ENCODE assay signal across 24 cellular contexts in the genomic region with DNA sequence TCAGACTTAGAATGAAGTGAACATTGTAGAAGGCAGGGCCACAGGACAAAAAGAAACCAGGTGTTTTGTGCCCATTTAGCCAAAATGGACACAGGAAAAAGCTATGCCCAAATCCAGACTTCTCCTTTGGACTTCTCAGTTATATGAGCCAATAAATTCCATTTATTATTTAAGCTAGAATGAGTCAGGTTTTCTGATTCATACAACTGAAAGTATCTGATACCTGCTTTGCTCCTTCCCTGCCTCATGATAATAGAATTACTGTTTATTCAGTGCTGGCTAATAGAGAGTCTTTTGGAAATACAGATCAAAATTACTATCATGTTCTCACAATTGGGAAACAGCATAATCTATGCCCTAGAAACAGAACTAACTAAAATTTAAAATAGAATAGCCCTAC. TPM values are rescaled to one million over a fixed set of nuclear protein-coding genes. Genes with fewer than 3 reads are reported as not detected.
DNase-seq lines count a peak whose midpoint lies in the region; ATAC-seq and TF ChIP-seq lines count a peak whose summit lies in the region.
"Had no signal": no experiment of that assay in that cellular context is flagged by ENCODE, and none has a peak within 500 bp of the region (broad histone marks: within the 10 kb centered on the region; RNA-seq: fewer than 3 reads in every experiment).

No MANE protein-coding gene starts in this region.

- H2AK9ac ChIP-seq in IMR-90 (replicated peaks; ENCODE audit: low read depth, low read length, poor library complexity), result no peak overlapping the region

- H3K36me3 ChIP-seq in GM23248 (ENCODE audit: low read depth) (no peaks in the 10 kb centered on the region), IMR-90 (ENCODE audit: control insufficient read depth, insufficient read depth, low read length) (no peaks in the 10 kb centered on the region), brain microvascular endothelial cell (replicated peaks) (no peaks in the 10 kb centered on the region), osteoblast (ENCODE audit: insufficient read depth, low read length) (no peaks in the 10 kb centered on the region)
- H3K36me3 ChIP-seq: esophagus squamous epithelium, transverse colon had no signal

- H2BK15ac ChIP-seq in IMR-90 (ENCODE audit: low read depth, low read length), result 0 out of 3 replicates have a peak overlapping the region, but pooled peaks have one; percentile 38

- CTCF ChIA-PET in IMR-90 (lab: Yijun Ruan, JAX), result no interaction called here

- H3K14ac ChIP-seq in IMR-90 (replicated peaks; ENCODE audit: low read depth, low read length), result no peak overlapping the region; the same call in 1 of the 2 replicates

- no peak overlapping the region for H4K91ac ChIP-seq in IMR-90 (ENCODE audit: insufficient read depth, low read depth, low read length)

- H3K79me2 ChIP-seq in GM23248 (ENCODE audit: insufficient read depth), result no peaks in the 10 kb centered on the region
- H3K79me2 ChIP-seq in osteoblast (ENCODE audit: insufficient read depth, low read length), result no peaks in the 10 kb centered on the region

- ATAC-seq in IMR-90 (ENCODE audit: low read depth), result peak; percentile 44; the same call in 1 of the 2 replicates
- ATAC-seq: right cardiac atrium had no signal

- H3K4ac ChIP-seq in IMR-90 (ENCODE audit: low read depth, low read length), result no peak overlapping the region

- no peak overlapping the region for H4K5ac ChIP-seq in IMR-90 (ENCODE audit: low read depth, low read length)

- BruUV-seq in IMR-90 (replicated peaks; lab: Mats Ljungman, UMichigan), result no TSS peak

- H3K4me1 ChIP-seq in GM23248 (ENCODE audit: insufficient read depth), result peaks cover 19% of the 10 kb centered on the region
- peaks cover 10% of the 10 kb centered on the region for H3K4me1 ChIP-seq in IMR-90 (ENCODE audit: control insufficient read depth, insufficient read depth, low read length)
- H3K4me1 ChIP-seq in osteoblast (ENCODE audit: insufficient read depth, low read length), result no peaks in the 10 kb centered on the region

- no peak overlapping the region for H3K4me2 ChIP-seq in GM23248 (ENCODE audit: unreplicated experiment)
- no peak overlapping the region for H3K4me2 ChIP-seq in IMR-90 (ENCODE audit: low read depth, low read length)
- no peak overlapping the region for H3K4me2 ChIP-seq in osteoblast (ENCODE audit: insufficient read depth, low read length)

- no peak overlapping the region for H3K27ac ChIP-seq in GM23248
- no peak overlapping the region for H3K27ac ChIP-seq in IMR-90 (ENCODE audit: insufficient read depth, low read length)
- H3K27ac ChIP-seq in brain microvascular endothelial cell, result no peak overlapping the region
- no peak overlapping the region for H3K27ac ChIP-seq in osteoblast (ENCODE audit: low read depth, low read length)
- H3K27ac ChIP-seq: transverse colon had no signal

- no peak for TF ChIP-seq RAD21 in IMR-90 (IDR thresholded peaks at IDR 0.05; ENCODE audit: low read length)

- H2BK120ac ChIP-seq in IMR-90 (ENCODE audit: low read depth, low read length), result peak overlapping the region; percentile 0; the same call in 1 of the 2 replicates

- peaks cover 22% of the 10 kb centered on the region for H3F3A ChIP-seq in GM23248 (ENCODE audit: insufficient read depth)

- no peak overlapping the region for H3K56ac ChIP-seq in IMR-90 (ENCODE audit: extremely low read depth, insufficient read depth, low read length)

- H3K4me3 ChIP-seq in GM23248 (no peak overlapping the region), IMR-90 (ENCODE audit: insufficient read depth, low read depth, low read length) (no peak overlapping the region), brain microvascular endothelial cell (ENCODE audit: low read depth, low read length) (no peak overlapping the region), osteoblast (ENCODE audit: insufficient read depth, low read length) (no peak overlapping the region)
- H3K4me3 ChIP-seq: esophagus squamous epithelium, transverse colon had no signal

- no peaks in the 10 kb centered on the region for H3K9me3 ChIP-seq in GM23248 (ENCODE audit: low read depth)
- H3K9me3 ChIP-seq in IMR-90 (ENCODE audit: control insufficient read depth, insufficient read depth, low read length), result no peaks in the 10 kb centered on the region
- H3K9me3 ChIP-seq in osteoblast (ENCODE audit: low read depth, low read length), result no peaks in the 10 kb centered on the region
- H3K9me3 ChIP-seq: esophagus squamous epithelium, transverse colon had no signal

- intact Hi-C loops in IMR-90 (cut with micrococcal nuclease), result no loop called here

- dilution Hi-C loops in IMR-90 (cut with HindIII; ENCODE audit: low sequenced_read_pairs, unreplicated experiment), result no loop called here

- no peak for TF ChIP-seq POLR2A in IMR-90 (IDR thresholded peaks at IDR 0.05; ENCODE audit: low read depth, low read length)

- H4K8ac ChIP-seq in IMR-90 (ENCODE audit: low read depth in 2 of 2, low read length in 2 of 2), result no peak overlapping the region

- no peak overlapping the region for H3K18ac ChIP-seq in IMR-90 (ENCODE audit: low read depth, low read length)

- no peak overlapping the region for H3K23ac ChIP-seq in IMR-90 (ENCODE audit: low read depth, low read length)

- peaks cover 8% of the 10 kb centered on the region; the same call in 1 of the 2 replicates for H3K9me1 ChIP-seq in IMR-90 (ENCODE audit: insufficient read depth, low read length)

- H3K27me3 ChIP-seq in GM23248 (replicated peaks; ENCODE audit: insufficient read depth), result no peaks in the 10 kb centered on the region
- no peaks in the 10 kb centered on the region for H3K27me3 ChIP-seq in IMR-90 (ENCODE audit: control insufficient read depth, insufficient read depth, low read length)
- H3K27me3 ChIP-seq in brain microvascular endothelial cell (replicated peaks), result no peaks in the 10 kb centered on the region
- peaks cover 12% of the 10 kb centered on the region for H3K27me3 ChIP-seq in osteoblast (ENCODE audit: insufficient read depth, low read length)
- H3K27me3 ChIP-seq: esophagus squamous epithelium, transverse colon had no signal

- no peak overlapping the region for H2AK5ac ChIP-seq in IMR-90 (ENCODE audit: low read depth, low read length)

- H3K79me1 ChIP-seq in IMR-90 (ENCODE audit: low read depth in 1 of 2, low read length in 2 of 2), result no peaks in the 10 kb centered on the region

- H3K9me2 ChIP-seq in GM23248 (ENCODE audit: insufficient read depth), result no peaks in the 10 kb centered on the region

- no peak overlapping the region for H2AFZ ChIP-seq in GM23248
- no peak overlapping the region for H2AFZ ChIP-seq in IMR-90 (replicated peaks; ENCODE audit: low read length, poor library complexity)
- no peak overlapping the region for H2AFZ ChIP-seq in osteoblast (ENCODE audit: low read length)

- in situ Hi-C loops in GM23248 (cut with MboI) (no loop called here), IMR-90 (cut with MboI; ENCODE audit: low sequenced_read_pairs) (no loop called here), brain microvascular endothelial cell (cut with HindIII; ENCODE audit: low pct_ligation_motif_present, low sequenced_read_pairs) (no loop called here), GM13977 (cut with MboI; ENCODE audit: low pct_unique_long_range_greater_than_20kb, low sequenced_read_pairs, unreplicated experiment) (no loop called here)

- H4K20me1 ChIP-seq in GM23248 (ENCODE audit: insufficient read depth) (no peaks in the 10 kb centered on the region), IMR-90 (ENCODE audit: insufficient read depth, low read length) (no peaks in the 10 kb centered on the region), osteoblast (ENCODE audit: insufficient read depth, low read length) (no peaks in the 10 kb centered on the region)

- POLR2A ChIA-PET in IMR-90 (lab: Charles Lee; ENCODE audit: unreplicated experiment), result no interaction called here

- TF ChIP-seq CTCF in IMR-90 (conservative IDR thresholded peaks at IDR 0.05; ENCODE audit: low read depth, low read length) (no peak), brain microvascular endothelial cell (IDR thresholded peaks at IDR 0.05; ENCODE audit: low read depth, low read length, missing control alignments) (no peak), osteoblast (IDR thresholded peaks at IDR 0.05; ENCODE audit: extremely low read depth, low read depth, low read length) (no peak), GM13977 (IDR thresholded peaks at IDR 0.05; ENCODE audit: extremely low read depth, insufficient read depth, missing control alignments) (no peak)

- H2BK5ac ChIP-seq in IMR-90 (ENCODE audit: low read depth, low read length, poor library complexity, severe bottlenecking), result no peak overlapping the region

- H2BK20ac ChIP-seq in IMR-90 (ENCODE audit: low read depth, low read length), result 0 out of 2 replicates have a peak overlapping the region, but pooled peaks have one; percentile 6

- DNase-seq in GM23248 (peak; percentile 67), IMR-90 (peak; percentile 46), astrocyte of the hippocampus (ENCODE audit: low read depth, low spot score) (peak; percentile 6), kidney tubule cell (ENCODE audit: low spot score) (peak; percentile 64), brain microvascular endothelial cell (no peak), osteoblast (ENCODE audit: insufficient read length, low spot score, missing footprints) (no peak), GM13977 (ENCODE audit: low spot score) (no peak)
- no peak for DNase-seq in effector CD4-positive, alpha-beta T cell
- DNase-seq: activated CD4-positive, alpha-beta T cell treated with anti-CD3 and anti-CD28 coated beads, Interleukin-2, amount 50 U/mL, for 48 hours; activated CD4-positive, CD25-positive, alpha-beta regulatory T cell; activated gamma-delta T cell; CD4-positive, alpha-beta T cell; esophagus squamous epithelium; GDM1; Kasumi-1; NCI-H1105 treated with DMSO at 0.1 percent for 48 hours; NCI-H2081; right cardiac atrium; stimulated activated CD4-positive, alpha-beta T cell treated with anti-CD3 and anti-CD28 coated beads, Interleukin-12 subunit alpha, Interleukin-12 subunit beta, amount 100 ng/mL, for 4 hours; stimulated activated CD4-positive, alpha-beta T cell treated with anti-CD3 and anti-CD28 coated beads, Interleukin-4, amount 100 ng/mL, for 4 hours; transverse colon had no signal

- H3K9ac ChIP-seq in GM23248 (no peak overlapping the region), IMR-90 (ENCODE audit: low read depth, low read length) (no peak overlapping the region)

RNA-seq across cellular contexts. Expression of a gene that starts 8.7 kb away (rescaled TPM):
- 82.5 and 121 TPM in 2 replicates for total RNA-seq in GM23248 (2014; rRNA removed; shearing (Covaris generic))
- polyA plus RNA-seq in GM23248 (2016; fragmentation: Nextera tagmentation; extraction: Ambion mirVana) (24.6 and 28.0 TPM in 2 replicates), IMR-90 (2012; rRNA removed) (18.5 and 23.4 TPM in 2 replicates)
- total RNA-seq in IMR-90 (2012; rRNA removed) (78.0 and 94.5 TPM in 2 replicates), osteoblast (95.2 and 146 TPM in 2 replicates)
- polyA plus RNA-seq in IMR-90 (2012; cell fraction: cytosol; rRNA removed), result 5.6 and 7.8 TPM in 2 replicates
- polyA plus RNA-seq in IMR-90 (2012; cell fraction: nucleus; rRNA removed; ENCODE audit: low replicate concordance), result 3.5 and 16.3 TPM in 2 replicates

RNA-seq across cellular contexts. Expression of a gene that starts 36.1 kb away (rescaled TPM):
- not detected in 2 replicates for total RNA-seq in GM23248 (2014; rRNA removed; shearing (Covaris generic))
- polyA plus RNA-seq in GM23248 (2016; fragmentation: Nextera tagmentation; extraction: Ambion mirVana), result not detected in 2 replicates
- not detected in 2 replicates for total RNA-seq in IMR-90 (2012; rRNA removed)
- not detected in 2 replicates for polyA plus RNA-seq in IMR-90 (2012; rRNA removed)
- not detected in 2 replicates for polyA plus RNA-seq in IMR-90 (2012; cell fraction: cytosol; rRNA removed)
- polyA plus RNA-seq in IMR-90 (2012; cell fraction: nucleus; rRNA removed; ENCODE audit: low replicate concordance), result not detected in 2 replicates
- not detected in 2 replicates for total RNA-seq in osteoblast
- total RNA-seq: CD4-positive, alpha-beta T cell; cerebellum; esophagus squamous epithelium; kidney epithelial cell; myocyte; right cardiac atrium had no signal
- polyA plus RNA-seq: right cardiac atrium had no signal

Comparison
In these comparisons a context has a peak if more than half of its experiments do, and no peak if none do; other contexts are left out.
1. DNase-seq: peak in GM23248 (single experiment), IMR-90 (single experiment), astrocyte of the hippocampus (single experiment) and kidney tubule cell (single experiment); none in brain microvascular endothelial cell (single experiment), effector CD4-positive, alpha-beta T cell (single experiment), osteoblast (single experiment) and GM13977 (single experiment).